Comparison of ENCODE assay signal across 8 cellular contexts in genomic region chr11:17353228-17354021, GRCh38. TPM values are rescaled to one million over a fixed set of nuclear protein-coding genes. Genes with fewer than 3 reads are reported as not detected.
DNase-seq lines count a peak whose midpoint lies in the region; ATAC-seq, FAIRE-seq and TF ChIP-seq lines count a peak whose summit lies in the region.

No MANE protein-coding gene starts in this region.

- peak overlapping the region; percentile 90 to 97 (median 93) for H3K4me3 Mint-ChIP-seq in CD8-positive, alpha-beta memory T cell

- peak overlapping the region; percentile 6 for H3K9ac ChIP-seq in iPS-18a (ENCODE audit: low read length)

- peaks cover 0 to 5% (median 0%) of the 10 kb centered on the region in 5 donors for H3K9me3 Mint-ChIP-seq in CD8-positive, alpha-beta memory T cell

- DNase-seq in CD8-positive, alpha-beta memory T cell, result peak; percentile 35 to 64 (median 60)
- peak; percentile 63 for DNase-seq in H54 (ENCODE audit: insufficient read length, low spot score)
- DNase-seq in NCI-H2081 treated with DMSO at 0.1 percent for 48 hours (lab: John Stamatoyannopoulos, UW), result peak; percentile 21
- peak; percentile 83 for DNase-seq in UCSD-AML1 (lab: John Stamatoyannopoulos, UW; ENCODE audit: unreplicated experiment)
- DNase-seq in brain microvascular endothelial cell, result peak; percentile 70
- peak in 1 of 2 donors; percentile 36 for DNase-seq in gastrocnemius medialis

- peaks cover 15% of the 10 kb centered on the region for H3K4me1 ChIP-seq in CD8-positive, alpha-beta memory T cell (ENCODE audit: insufficient read depth, low read length)
- H3K4me1 ChIP-seq in iPS-18a (ENCODE audit: control insufficient read depth, low read depth, low read length) (peaks cover 10% of the 10 kb centered on the region), gastrocnemius medialis (peaks cover 17 to 24% of the 10 kb centered on the region in 2 donors)

- intact Hi-C loops in gastrocnemius medialis (cut with DNase I; ENCODE audit: low total_unique reads), result loop anchor here (1.0 to 10.0 kb wide), 5 partner anchors 31 to 276 kb away; partner anchors contain the start of genes NUCB2, PIK3C2A and RPS13

- peak overlapping the region; percentile 54 for H3K4me3 ChIP-seq in CD8-positive, alpha-beta memory T cell (ENCODE audit: low read length)
- H3K4me3 ChIP-seq in brain microvascular endothelial cell (ENCODE audit: low read depth, low read length) (peak overlapping the region; percentile 73), iPS-18a (ENCODE audit: low read length) (peak overlapping the region; percentile 52), gastrocnemius medialis (peak overlapping the region; percentile 52 to 65 (median 60))

- no peak for TF ChIP-seq CTCF in brain microvascular endothelial cell (IDR thresholded peaks at IDR 0.05; ENCODE audit: low read depth, low read length, missing control alignments)
- TF ChIP-seq CTCF in gastrocnemius medialis (IDR thresholded peaks at IDR 0.05 in 4 of 5, conservative IDR thresholded peaks at IDR 0.05 in 1 of 5), result no peak

- POLR2A ChIA-PET in CD8-positive, alpha-beta memory T cell (lab: Charles Lee), result interaction anchor here (1.1 to 1.6 kb wide), 4 partner anchors 77 to 276 kb away, joined by 3 to 7 read pairs (median 5); partner anchors contain the start of genes NUCB2, PIK3C2A and RPS13

- in situ Hi-C loops in brain microvascular endothelial cell (cut with HindIII; ENCODE audit: low pct_ligation_motif_present, low sequenced_read_pairs) (no loop called here), gastrocnemius medialis (cut with MboI; ENCODE audit: low sequenced_read_pairs in 4 of 4) (no loop called here)

- no peaks in the 10 kb centered on the region for H3K36me3 ChIP-seq in CD8-positive, alpha-beta memory T cell (ENCODE audit: insufficient read depth, low read length)
- no peaks in the 10 kb centered on the region for H3K36me3 ChIP-seq in brain microvascular endothelial cell (replicated peaks)
- H3K36me3 ChIP-seq in iPS-18a (ENCODE audit: control insufficient read depth, low read depth, low read length), result no peaks in the 10 kb centered on the region
- no peaks in the 10 kb centered on the region for H3K36me3 ChIP-seq in gastrocnemius medialis

- no peaks in the 10 kb centered on the region for H3K27me3 ChIP-seq in CD8-positive, alpha-beta memory T cell (ENCODE audit: insufficient read depth, low read length, poor library complexity, severe bottlenecking)
- H3K27me3 ChIP-seq in brain microvascular endothelial cell (replicated peaks) (no peaks in the 10 kb centered on the region), iPS-18a (ENCODE audit: control insufficient read depth, insufficient read depth, low read length) (peaks cover 56% of the 10 kb centered on the region), gastrocnemius medialis (peaks cover 16 to 27% (median 25%) of the 10 kb centered on the region in 3 donors)

- H3K27ac Mint-ChIP-seq in CD8-positive, alpha-beta memory T cell, result peak overlapping the region; percentile 67 to 99 (median 95)

- peak; percentile 34 to 60 for ATAC-seq in gastrocnemius medialis
- no peak for ATAC-seq in HG02623 (IDR thresholded peaks at IDR 0.05; ENCODE audit: unreplicated experiment)

- CTCF ChIA-PET in CD8-positive, alpha-beta memory T cell (lab: Charles Lee), result interaction anchor here (0.7 to 2.1 kb wide), 13 partner anchors 8 to 149 kb away, joined by 3 to 12 read pairs (median 3); partner anchors contain the start of gene KCNJ11

- peak overlapping the region; percentile 28 for H3K27ac ChIP-seq in CD8-positive, alpha-beta memory T cell (ENCODE audit: low read depth, low read length)
- H3K27ac ChIP-seq in brain microvascular endothelial cell (peak overlapping the region; percentile 72), iPS-18a (ENCODE audit: low read length) (no peak overlapping the region), gastrocnemius medialis (peak overlapping the region; percentile 39 to 68 (median 50))

- H3K36me3 Mint-ChIP-seq in CD8-positive, alpha-beta memory T cell, result peaks cover 0 to 9% (median 4%) of the 10 kb centered on the region in 3 donors

- peaks cover 30 to 44% (median 31%) of the 10 kb centered on the region in 3 donors for H3K4me1 Mint-ChIP-seq in CD8-positive, alpha-beta memory T cell

- no peak for FAIRE-seq in H54 (lab: Jason Lieb, UNC)

- H3K9me3 ChIP-seq in CD8-positive, alpha-beta memory T cell (ENCODE audit: low read length), result no peaks in the 10 kb centered on the region
- H3K9me3 ChIP-seq in iPS-18a (ENCODE audit: control insufficient read depth, low read depth, low read length) (no peaks in the 10 kb centered on the region), gastrocnemius medialis (no peaks in the 10 kb centered on the region)

- H3K27me3 Mint-ChIP-seq in CD8-positive, alpha-beta memory T cell, result no peaks in the 10 kb centered on the region

- TF ChIP-seq POLR2A in H54 (IDR thresholded peaks at IDR 0.05; ENCODE audit: low read depth, low read length) (peak; percentile 66), gastrocnemius medialis (IDR thresholded peaks at IDR 0.05) (no peak)

RNA-seq across cellular contexts. Expression of gene NCR3LG1, which starts 1.8 kb away (rescaled TPM):
- 1 to 10 TPM; 5.9 to 6.0 TPM for total RNA-seq in CD8-positive, alpha-beta memory T cell
- 0.03 TPM for polyA plus RNA-seq in CD8-positive, alpha-beta memory T cell
- total RNA-seq in gastrocnemius medialis, result under 1 TPM; 0.07 to 0.95 (median 0.38) TPM

RNA-seq across cellular contexts. Expression of gene KCNJ11, which starts 35.0 kb away (rescaled TPM):
- total RNA-seq in CD8-positive, alpha-beta memory T cell, result under 1 TPM; 0.53 to 0.95 TPM
- 0.09 TPM for polyA plus RNA-seq in CD8-positive, alpha-beta memory T cell
- 100 to 1,000 TPM; 103 to 182 (median 147) TPM for total RNA-seq in gastrocnemius medialis

Comparison
In these comparisons a context has a peak if more than half of its experiments do, and no peak if none do; other contexts are left out.
1. RNA of gene KCNJ11, which starts 35.0 kb away (total RNA-seq): 103 to 182 TPM in gastrocnemius medialis; 0.53 to 0.95 TPM in CD8-positive, alpha-beta memory T cell; every median in the first group is over 10 times any median in the second.
2. Peak in every context shown above with its lines, with median percentiles within 50 percentile points of each other: H3K4me3 ChIP-seq.